Comparison of ENCODE assay signal across 8 cellular contexts in the genomic region with DNA sequence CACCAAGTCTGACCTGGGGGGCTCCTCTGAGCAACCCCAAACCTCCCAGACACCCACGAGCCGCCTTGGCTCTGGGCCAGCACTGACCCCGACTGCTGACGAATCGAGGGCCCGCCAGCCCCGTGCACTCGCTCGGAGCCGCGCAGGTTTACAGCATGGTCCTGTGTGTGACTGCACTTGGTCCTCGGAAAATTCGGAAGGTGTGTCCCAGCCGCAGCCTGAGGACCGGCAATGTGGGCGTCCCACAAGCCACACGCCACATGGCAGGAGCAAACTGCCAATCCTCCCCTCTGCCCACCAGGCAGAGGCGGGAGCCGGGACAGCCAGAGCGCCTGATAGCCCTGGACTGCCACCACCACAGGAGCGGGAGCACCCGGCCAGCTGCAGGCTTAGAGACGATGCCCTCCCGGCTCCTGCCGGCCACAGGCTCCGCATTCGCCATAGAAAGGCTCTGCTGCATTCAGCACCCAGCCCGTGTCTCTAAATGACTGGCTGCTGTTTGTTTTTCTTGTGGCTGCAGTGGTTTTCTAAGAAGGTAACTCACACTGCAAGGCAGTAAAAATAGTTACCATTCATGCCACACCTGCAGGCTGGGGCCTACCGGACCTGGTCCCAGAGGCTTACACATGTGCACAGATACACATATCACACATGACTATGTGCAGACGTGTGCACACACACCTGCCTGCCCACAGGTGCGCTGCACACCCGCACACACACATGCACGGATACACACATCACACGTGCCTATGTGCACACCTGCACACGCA.
DNase-seq lines count a peak whose midpoint lies in the region; ATAC-seq lines count a peak whose summit lies in the region.
"Not testable (repeated sequence)": the region's sequence is repeated elsewhere in the genome, so short reads cannot be mapped to it uniquely, and the experiment has no call there.

No MANE protein-coding gene starts in this region.

- not testable (repeated sequence) for H3K9me3 Mint-ChIP-seq in CD4-positive, CD25-positive, alpha-beta regulatory T cell

- ATAC-seq in CD4-positive, CD25-positive, alpha-beta regulatory T cell (ENCODE audit: low read depth in 2 of 2): peak; percentile 10 to 29
- ATAC-seq in GM19324 (IDR thresholded peaks at IDR 0.05; ENCODE audit: low FRiP score, unreplicated experiment) (peak; percentile 53), HG02759 (IDR thresholded peaks at IDR 0.05; ENCODE audit: unreplicated experiment) (peak; percentile 47), HG03432 (IDR thresholded peaks at IDR 0.05; ENCODE audit: unreplicated experiment) (peak; percentile 36)
- ATAC-seq in right cardiac atrium: not testable (repeated sequence)

- not testable (repeated sequence) for H3K27me3 Mint-ChIP-seq in CD4-positive, CD25-positive, alpha-beta regulatory T cell

- H3K27ac ChIP-seq in CD4-positive, CD25-positive, alpha-beta regulatory T cell (ENCODE audit: insufficient read depth, low read length, poor library complexity, severe bottlenecking): peak overlapping the region; percentile 61
- not testable (repeated sequence) for H3K27ac ChIP-seq in right cardiac atrium (ENCODE audit: low read length)

- H3K36me3 Mint-ChIP-seq in CD4-positive, CD25-positive, alpha-beta regulatory T cell: not testable (repeated sequence)

- WGBS in right cardiac atrium: 95% methylated on average over 16 of the region's 35 CpGs

- H3K27me3 ChIP-seq in CD4-positive, CD25-positive, alpha-beta regulatory T cell (ENCODE audit: control insufficient read depth, insufficient read depth, low read length); right cardiac atrium (ENCODE audit: control insufficient read depth, insufficient read depth): not testable (repeated sequence)

- H3K36me3 ChIP-seq in CD4-positive, CD25-positive, alpha-beta regulatory T cell (ENCODE audit: control insufficient read depth, insufficient read depth, low read length): not testable (repeated sequence)

- H3K27ac Mint-ChIP-seq in CD4-positive, CD25-positive, alpha-beta regulatory T cell: not testable (repeated sequence)

- H3K4me1 Mint-ChIP-seq in CD4-positive, CD25-positive, alpha-beta regulatory T cell: not testable (repeated sequence)

- intact Hi-C loops in right cardiac atrium (cut with DNase I): not testable (repeated sequence)

- H3K4me1 ChIP-seq in CD4-positive, CD25-positive, alpha-beta regulatory T cell (ENCODE audit: control insufficient read depth, insufficient read depth, low read length, poor library complexity, severe bottlenecking); right cardiac atrium (ENCODE audit: control insufficient read depth, insufficient read depth, low read length): not testable (repeated sequence)

- DNase-seq in CD4-positive, CD25-positive, alpha-beta regulatory T cell: peak; percentile 20 to 52 (median 45)
- DNase-seq in T-helper 22 cell (ENCODE audit: low read depth): peak; percentile 35
- peak; percentile 82 for DNase-seq in activated effector memory CD4-positive, alpha-beta T cell treated with anti-CD3 and anti-CD28 coated beads, Interleukin-2, amount 50 U/mL, for 16 hours
- DNase-seq in right cardiac atrium: peak in 2 of 3 donors; percentile 3 to 44
- peak; percentile 51 for DNase-seq in stimulated activated CD4-positive, alpha-beta T cell treated with anti-CD3 and anti-CD28 coated beads, Interleukin-4, amount 100 ng/mL, for 24 hours

- H3K9me3 ChIP-seq in CD4-positive, CD25-positive, alpha-beta regulatory T cell (ENCODE audit: control insufficient read depth in 2 of 2, low read length in 2 of 2); right cardiac atrium (ENCODE audit: control insufficient read depth, low read length): not testable (repeated sequence)

- H3K4me3 Mint-ChIP-seq in CD4-positive, CD25-positive, alpha-beta regulatory T cell: not testable (repeated sequence)

- not testable (repeated sequence) for H3K4me3 ChIP-seq in CD4-positive, CD25-positive, alpha-beta regulatory T cell (ENCODE audit: low read depth, low read length); right cardiac atrium (ENCODE audit: low read length)

Comparison
In these comparisons a context has a peak if more than half of its experiments do, and no peak if none do; other contexts are left out.
1. DNase-seq: peak in every context shown above with its lines; median percentile 82 in activated effector memory CD4-positive, alpha-beta T cell treated with anti-CD3 and anti-CD28 coated beads, Interleukin-2, amount 50 U/mL, for 16 hours; 51 in stimulated activated CD4-positive, alpha-beta T cell treated with anti-CD3 and anti-CD28 coated beads, Interleukin-4, amount 100 ng/mL, for 24 hours; 45 in CD4-positive, CD25-positive, alpha-beta regulatory T cell; 35 in T-helper 22 cell; 24 in right cardiac atrium.